Comparison of ENCODE assay signal across 19 cellular contexts in genomic region chr1:86258106-86258505, GRCh38.
DNase-seq lines count a peak whose midpoint lies in the region; ATAC-seq and TF ChIP-seq lines count a peak whose summit lies in the region.
"Had no signal": no experiment of that assay in that cellular context is flagged by ENCODE, and none has a peak within 500 bp of the region (broad histone marks: within the 10 kb centered on the region; RNA-seq: fewer than 3 reads in every experiment).

No MANE protein-coding gene starts in this region.

- no peak for TF ChIP-seq CTCF in psoas muscle (IDR thresholded peaks at IDR 0.05)
- no peak for TF ChIP-seq CTCF in WERI-Rb-1 (IDR thresholded peaks at IDR 0.05; ENCODE audit: low read depth, low read length)

- no peaks in the 10 kb centered on the region for H3K4me1 ChIP-seq in psoas muscle
- H3K4me1 ChIP-seq: vagina had no signal

- DNase-seq in HT1080 (ENCODE audit: low read depth), result peak; percentile 42
- DNase-seq in astrocyte of the hippocampus (ENCODE audit: low read depth, low spot score), result peak; percentile 45
- DNase-seq in fibroblast of peridontal ligament (ENCODE audit: extremely low read depth), result peak; percentile 63
- DNase-seq in stromal cell of bone marrow (ENCODE audit: low read depth), result peak; percentile 54
- DNase-seq in psoas muscle, result no peak
- no peak for DNase-seq in WERI-Rb-1
- DNase-seq: activated CD4-positive, alpha-beta T cell treated with anti-CD3 and anti-CD28 coated beads, Interleukin-2, amount 10 ng/mL, durations not matched to agents 24 days and 14 days; COR-L47; cortex of kidney; DMS79 treated with DMSO at 0.1 percent for 48 hours; Kasumi-1; left ventricle myocardium superior; mucosa of descending colon; NCI-H1092 treated with DMSO at 0.1 percent for 48 hours; NCI-H2081; nephron progenitor cell had no signal

- H3K27me3 ChIP-seq in psoas muscle (ENCODE audit: insufficient read depth in 3 of 3, low read length in 2 of 3), result no peaks in the 10 kb centered on the region
- no peaks in the 10 kb centered on the region for H3K27me3 ChIP-seq in WERI-Rb-1 (ENCODE audit: insufficient read depth, low read depth, severe bottlenecking)
- H3K27me3 ChIP-seq: vagina had no signal

- no peaks in the 10 kb centered on the region for H3K9me3 ChIP-seq in psoas muscle
- no peaks in the 10 kb centered on the region for H3K9me3 ChIP-seq in WERI-Rb-1 (ENCODE audit: severe bottlenecking)
- H3K9me3 ChIP-seq: mucosa of descending colon, vagina had no signal

- WGBS in psoas muscle, 3 donors, result 29 to 52% (median 38%) methylated on average over 1 of the region's 1 CpG

- H3K27ac ChIP-seq in psoas muscle (no peak overlapping the region), WERI-Rb-1 (no peak overlapping the region)
- H3K27ac ChIP-seq: vagina had no signal

- no peaks in the 10 kb centered on the region for H3K36me3 ChIP-seq in psoas muscle (ENCODE audit: insufficient read depth in 1 of 2, low read depth in 1 of 2)
- no peaks in the 10 kb centered on the region for H3K36me3 ChIP-seq in WERI-Rb-1
- H3K36me3 ChIP-seq: vagina had no signal

- H3K4me3 ChIP-seq in psoas muscle (no peak overlapping the region), WERI-Rb-1 (ENCODE audit: low read depth, low read length) (no peak overlapping the region)
- H3K4me3 ChIP-seq: mucosa of descending colon, vagina had no signal

- ATAC-seq in psoas muscle, result no peak
- no peak for ATAC-seq in HG03439 (IDR thresholded peaks at IDR 0.05; ENCODE audit: unreplicated experiment)
- ATAC-seq: left ventricle myocardium superior, mucosa of descending colon, Panc1 had no signal

- intact Hi-C loops in psoas muscle (cut with DNase I), result no loop called here

Comparison
In these comparisons a context has a peak if more than half of its experiments do, and no peak if none do; other contexts are left out.
1. DNase-seq: peak in HT1080 (single experiment), astrocyte of the hippocampus (single experiment), fibroblast of peridontal ligament (single experiment) and stromal cell of bone marrow (single experiment); none in psoas muscle (0 of 2) and WERI-Rb-1 (single experiment).